ENCODE assay signal across 1 cellular context in the genomic region with DNA sequence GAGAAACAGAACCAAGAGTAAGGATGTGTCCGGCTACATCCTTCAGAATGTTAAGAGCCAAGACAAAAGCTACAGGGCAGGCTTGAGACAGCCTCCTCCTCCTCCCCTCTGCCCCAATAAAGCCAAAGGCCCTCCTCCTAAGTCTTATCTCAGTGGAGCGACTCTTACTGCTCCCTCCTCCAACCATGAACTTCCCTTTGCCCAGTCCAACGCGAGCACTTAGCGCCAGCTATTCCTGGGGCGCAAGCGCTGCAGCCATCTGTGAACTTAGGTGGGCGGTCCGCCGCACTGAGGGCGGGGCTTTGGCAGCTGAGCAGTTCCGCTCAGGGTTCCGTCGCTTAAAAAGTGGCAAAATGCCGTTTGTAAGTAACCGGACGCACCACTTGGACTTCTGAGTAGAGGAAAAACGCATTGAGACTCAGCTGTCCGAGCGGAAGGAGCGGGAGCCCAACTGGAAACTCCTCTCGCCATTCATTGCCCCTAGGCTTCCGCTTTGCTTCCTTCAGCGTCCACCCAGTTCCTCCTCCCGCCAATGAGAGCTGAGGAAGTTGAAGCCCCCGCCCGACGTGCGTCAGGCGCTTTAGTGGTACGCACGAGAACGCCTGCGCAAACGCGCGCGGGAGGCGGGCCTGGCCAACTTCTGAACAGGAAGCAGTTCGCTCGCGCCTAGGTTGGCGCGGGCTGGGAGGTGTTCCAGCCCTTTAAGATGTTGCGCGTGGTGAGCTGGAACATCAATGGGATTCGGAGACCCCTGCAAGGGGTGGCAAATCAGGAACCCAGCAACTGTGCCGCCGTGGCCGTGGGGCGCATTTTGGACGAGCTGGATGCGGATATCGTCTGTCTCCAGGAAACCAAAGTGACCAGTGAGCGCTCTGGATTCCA.
A peak's percentile ranks its signal among the peaks of the same experiment; 100 is the strongest.
TF ChIP-seq lines count a peak whose summit lies in the region.

A gene with protein sequence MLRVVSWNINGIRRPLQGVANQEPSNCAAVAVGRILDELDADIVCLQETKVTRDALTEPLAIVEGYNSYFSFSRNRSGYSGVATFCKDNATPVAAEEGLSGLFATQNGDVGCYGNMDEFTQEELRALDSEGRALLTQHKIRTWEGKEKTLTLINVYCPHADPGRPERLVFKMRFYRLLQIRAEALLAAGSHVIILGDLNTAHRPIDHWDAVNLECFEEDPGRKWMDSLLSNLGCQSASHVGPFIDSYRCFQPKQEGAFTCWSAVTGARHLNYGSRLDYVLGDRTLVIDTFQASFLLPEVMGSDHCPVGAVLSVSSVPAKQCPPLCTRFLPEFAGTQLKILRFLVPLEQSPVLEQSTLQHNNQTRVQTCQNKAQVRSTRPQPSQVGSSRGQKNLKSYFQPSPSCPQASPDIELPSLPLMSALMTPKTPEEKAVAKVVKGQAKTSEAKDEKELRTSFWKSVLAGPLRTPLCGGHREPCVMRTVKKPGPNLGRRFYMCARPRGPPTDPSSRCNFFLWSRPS (plus strand): TSS at position 647 of the 882 bp plus-strand sequence. CDS start 60 bp downstream, at position 707.

TF ChIP-seq in HepG2, 621 proteins besides CTCF, POLR2A, EP300 and RAD21 (continued from another document and continues in another):
- TF ChIP-seq ZNF737 (CRISPR knock-in tag; IDR thresholded peaks at IDR 0.05; ENCODE audit: borderline replicate concordance) (no peak), SALL1 (CRISPR knock-in tag; IDR thresholded peaks at IDR 0.05) (peak; percentile 35; the same call in 1 of the 2 replicates), BHLHE40 (IDR thresholded peaks at IDR 0.05; ENCODE audit: low read length) (no peak), SRF (IDR thresholded peaks at IDR 0.05; ENCODE audit: low read depth, low read length) (no peak), RFXANK (CRISPR knock-in tag; IDR thresholded peaks at IDR 0.05) (no peak), TBL1XR1 (IDR thresholded peaks at IDR 0.05; ENCODE audit: borderline replicate concordance, low read length, partially characterized antibody) (no peak), KDM3A (CRISPR knock-in tag; IDR thresholded peaks at IDR 0.05; ENCODE audit: low read depth) (no peak), FLYWCH1 (CRISPR knock-in tag; IDR thresholded peaks at IDR 0.05) (no peak), KLF12 (CRISPR knock-in tag; IDR thresholded peaks at IDR 0.05; ENCODE audit: borderline replicate concordance) (no peak), FOXK2 (IDR thresholded peaks at IDR 0.05) (no peak), KLF16 (CRISPR knock-in tag; IDR thresholded peaks at IDR 0.05) (no peak), ZNF232 (CRISPR knock-in tag; IDR thresholded peaks at IDR 0.05; ENCODE audit: borderline replicate concordance) (0 out of 2 replicates have a peak, but pooled peaks have one; percentile 12), HOXA7 (CRISPR knock-in tag; IDR thresholded peaks at IDR 0.05) (no peak), FOXA1 (IDR thresholded peaks at IDR 0.05) (no peak), FOXA1 (CRISPR knock-in tag; IDR thresholded peaks at IDR 0.05) (no peak), TAF15 (IDR thresholded peaks at IDR 0.05; ENCODE audit: low read depth, low read length, poor library complexity, severe bottlenecking) (no peak), ZNF782 (CRISPR knock-in tag; IDR thresholded peaks at IDR 0.05; ENCODE audit: borderline replicate concordance) (no peak), IKZF4 (CRISPR knock-in tag; IDR thresholded peaks at IDR 0.05; ENCODE audit: borderline replicate concordance, low read depth, not compliant biosample characterization) (no peak), CHD2 (IDR thresholded peaks at IDR 0.05; ENCODE audit: low read depth, low read length) (no peak), ZNF230 (CRISPR knock-in tag; IDR thresholded peaks at IDR 0.05) (no peak), PHB2 (IDR thresholded peaks at IDR 0.05; ENCODE audit: partially characterized antibody) (no peak), NFKBIZ (CRISPR knock-in tag; IDR thresholded peaks at IDR 0.05) (no peak), HIVEP1 (CRISPR knock-in tag; IDR thresholded peaks at IDR 0.05) (no peak), SNAI1 (CRISPR knock-in tag; IDR thresholded peaks at IDR 0.05; ENCODE audit: borderline replicate concordance) (no peak), ZNF3 (CRISPR knock-in tag; IDR thresholded peaks at IDR 0.05) (no peak), YY1 (IDR thresholded peaks at IDR 0.05; ENCODE audit: insufficient read depth, insufficient replicate concordance, low read depth, low read length) (peak; percentile 22), POGZ (CRISPR knock-in tag; IDR thresholded peaks at IDR 0.05) (0 out of 2 replicates have a peak, but pooled peaks have one; percentile 26), TP53 (CRISPR knock-in tag; conservative IDR thresholded peaks at IDR 0.05) (no peak), SMC3 (IDR thresholded peaks at IDR 0.05; ENCODE audit: low read length) (no peak), ZNF615 (CRISPR knock-in tag; IDR thresholded peaks at IDR 0.05; ENCODE audit: borderline replicate concordance) (no peak), ZC3H4 (CRISPR knock-in tag; IDR thresholded peaks at IDR 0.05; ENCODE audit: borderline replicate concordance) (no peak), ZNF629 (CRISPR knock-in tag; conservative IDR thresholded peaks at IDR 0.05) (no peak), NR2F1 (CRISPR knock-in tag; IDR thresholded peaks at IDR 0.05) (no peak), ZNF260 (CRISPR knock-in tag; IDR thresholded peaks at IDR 0.05; ENCODE audit: borderline replicate concordance, low read depth) (no peak), ZNF136 (CRISPR knock-in tag; IDR thresholded peaks at IDR 0.05; ENCODE audit: low read depth) (no peak), KLF15 (CRISPR knock-in tag; IDR thresholded peaks at IDR 0.05; ENCODE audit: borderline replicate concordance) (no peak), ZNF335 (CRISPR knock-in tag; IDR thresholded peaks at IDR 0.05) (no peak), ATF1 (CRISPR knock-in tag; IDR thresholded peaks at IDR 0.05) (peak; percentile 56), HNRNPUL1 (IDR thresholded peaks at IDR 0.05; ENCODE audit: low read depth, low read length) (no peak), PAWR (CRISPR knock-in tag; IDR thresholded peaks at IDR 0.05; ENCODE audit: borderline replicate concordance) (no peak), ZNF484 (CRISPR knock-in tag; IDR thresholded peaks at IDR 0.05; ENCODE audit: borderline replicate concordance, low read depth) (no peak), ONECUT2 (CRISPR knock-in tag; IDR thresholded peaks at IDR 0.05) (no peak), ZNF878 (CRISPR knock-in tag; IDR thresholded peaks at IDR 0.05) (no peak)
- TF ChIP-seq, protein P1, sequence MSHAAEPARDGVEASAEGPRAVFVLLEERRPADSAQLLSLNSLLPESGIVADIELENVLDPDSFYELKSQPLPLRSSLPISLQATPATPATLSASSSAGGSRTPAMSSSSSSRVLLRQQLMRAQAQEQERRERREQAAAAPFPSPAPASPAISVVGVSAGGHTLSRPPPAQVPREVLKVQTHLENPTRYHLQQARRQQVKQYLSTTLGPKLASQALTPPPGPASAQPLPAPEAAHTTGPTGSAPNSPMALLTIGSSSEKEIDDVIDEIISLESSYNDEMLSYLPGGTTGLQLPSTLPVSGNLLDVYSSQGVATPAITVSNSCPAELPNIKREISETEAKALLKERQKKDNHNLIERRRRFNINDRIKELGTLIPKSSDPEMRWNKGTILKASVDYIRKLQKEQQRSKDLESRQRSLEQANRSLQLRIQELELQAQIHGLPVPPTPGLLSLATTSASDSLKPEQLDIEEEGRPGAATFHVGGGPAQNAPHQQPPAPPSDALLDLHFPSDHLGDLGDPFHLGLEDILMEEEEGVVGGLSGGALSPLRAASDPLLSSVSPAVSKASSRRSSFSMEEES (CRISPR knock-in tag; IDR thresholded peaks at IDR 0.05), result no peak
- TF ChIP-seq, protein P2, sequence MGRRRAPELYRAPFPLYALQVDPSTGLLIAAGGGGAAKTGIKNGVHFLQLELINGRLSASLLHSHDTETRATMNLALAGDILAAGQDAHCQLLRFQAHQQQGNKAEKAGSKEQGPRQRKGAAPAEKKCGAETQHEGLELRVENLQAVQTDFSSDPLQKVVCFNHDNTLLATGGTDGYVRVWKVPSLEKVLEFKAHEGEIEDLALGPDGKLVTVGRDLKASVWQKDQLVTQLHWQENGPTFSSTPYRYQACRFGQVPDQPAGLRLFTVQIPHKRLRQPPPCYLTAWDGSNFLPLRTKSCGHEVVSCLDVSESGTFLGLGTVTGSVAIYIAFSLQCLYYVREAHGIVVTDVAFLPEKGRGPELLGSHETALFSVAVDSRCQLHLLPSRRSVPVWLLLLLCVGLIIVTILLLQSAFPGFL (CRISPR knock-in tag; IDR thresholded peaks at IDR 0.05), result no peak
- TF ChIP-seq, protein P3, sequence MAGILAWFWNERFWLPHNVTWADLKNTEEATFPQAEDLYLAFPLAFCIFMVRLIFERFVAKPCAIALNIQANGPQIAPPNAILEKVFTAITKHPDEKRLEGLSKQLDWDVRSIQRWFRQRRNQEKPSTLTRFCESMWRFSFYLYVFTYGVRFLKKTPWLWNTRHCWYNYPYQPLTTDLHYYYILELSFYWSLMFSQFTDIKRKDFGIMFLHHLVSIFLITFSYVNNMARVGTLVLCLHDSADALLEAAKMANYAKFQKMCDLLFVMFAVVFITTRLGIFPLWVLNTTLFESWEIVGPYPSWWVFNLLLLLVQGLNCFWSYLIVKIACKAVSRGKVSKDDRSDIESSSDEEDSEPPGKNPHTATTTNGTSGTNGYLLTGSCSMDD (CRISPR knock-in tag; IDR thresholded peaks at IDR 0.05), result no peak
- TF ChIP-seq, protein P4, sequence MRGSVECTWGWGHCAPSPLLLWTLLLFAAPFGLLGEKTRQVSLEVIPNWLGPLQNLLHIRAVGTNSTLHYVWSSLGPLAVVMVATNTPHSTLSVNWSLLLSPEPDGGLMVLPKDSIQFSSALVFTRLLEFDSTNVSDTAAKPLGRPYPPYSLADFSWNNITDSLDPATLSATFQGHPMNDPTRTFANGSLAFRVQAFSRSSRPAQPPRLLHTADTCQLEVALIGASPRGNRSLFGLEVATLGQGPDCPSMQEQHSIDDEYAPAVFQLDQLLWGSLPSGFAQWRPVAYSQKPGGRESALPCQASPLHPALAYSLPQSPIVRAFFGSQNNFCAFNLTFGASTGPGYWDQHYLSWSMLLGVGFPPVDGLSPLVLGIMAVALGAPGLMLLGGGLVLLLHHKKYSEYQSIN (CRISPR knock-in tag; IDR thresholded peaks at IDR 0.05; ENCODE audit: borderline replicate concordance), result no peak
- TF ChIP-seq, protein P5, sequence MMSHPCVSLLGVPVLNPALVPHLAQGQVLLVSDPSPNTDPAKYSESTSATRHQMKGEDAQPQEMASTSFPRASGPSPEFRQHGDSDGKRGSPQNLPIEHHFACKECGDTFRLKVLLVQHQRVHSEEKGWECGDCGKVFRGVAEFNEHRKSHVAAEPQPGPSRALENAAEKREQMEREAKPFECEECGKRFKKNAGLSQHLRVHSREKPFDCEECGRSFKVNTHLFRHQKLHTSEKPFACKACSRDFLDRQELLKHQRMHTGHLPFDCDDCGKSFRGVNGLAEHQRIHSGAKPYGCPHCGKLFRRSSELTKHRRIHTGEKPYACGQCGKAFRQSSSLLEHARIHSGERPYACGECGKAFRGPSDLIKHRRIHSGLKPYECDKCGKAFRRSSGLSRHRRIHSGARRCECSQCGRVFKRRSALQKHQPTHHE (CRISPR knock-in tag; IDR thresholded peaks at IDR 0.05; ENCODE audit: borderline replicate concordance), result no peak
- TF ChIP-seq, protein P6, sequence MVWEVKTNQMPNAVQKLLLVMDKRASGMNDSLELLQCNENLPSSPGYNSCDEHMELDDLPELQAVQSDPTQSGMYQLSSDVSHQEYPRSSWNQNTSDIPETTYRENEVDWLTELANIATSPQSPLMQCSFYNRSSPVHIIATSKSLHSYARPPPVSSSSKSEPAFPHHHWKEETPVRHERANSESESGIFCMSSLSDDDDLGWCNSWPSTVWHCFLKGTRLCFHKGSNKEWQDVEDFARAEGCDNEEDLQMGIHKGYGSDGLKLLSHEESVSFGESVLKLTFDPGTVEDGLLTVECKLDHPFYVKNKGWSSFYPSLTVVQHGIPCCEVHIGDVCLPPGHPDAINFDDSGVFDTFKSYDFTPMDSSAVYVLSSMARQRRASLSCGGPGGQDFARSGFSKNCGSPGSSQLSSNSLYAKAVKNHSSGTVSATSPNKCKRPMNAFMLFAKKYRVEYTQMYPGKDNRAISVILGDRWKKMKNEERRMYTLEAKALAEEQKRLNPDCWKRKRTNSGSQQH (CRISPR knock-in tag; IDR thresholded peaks at IDR 0.05; ENCODE audit: low read depth), result 0 out of 2 replicates have a peak, but pooled peaks have one; percentile 46
- TF ChIP-seq, protein P7, sequence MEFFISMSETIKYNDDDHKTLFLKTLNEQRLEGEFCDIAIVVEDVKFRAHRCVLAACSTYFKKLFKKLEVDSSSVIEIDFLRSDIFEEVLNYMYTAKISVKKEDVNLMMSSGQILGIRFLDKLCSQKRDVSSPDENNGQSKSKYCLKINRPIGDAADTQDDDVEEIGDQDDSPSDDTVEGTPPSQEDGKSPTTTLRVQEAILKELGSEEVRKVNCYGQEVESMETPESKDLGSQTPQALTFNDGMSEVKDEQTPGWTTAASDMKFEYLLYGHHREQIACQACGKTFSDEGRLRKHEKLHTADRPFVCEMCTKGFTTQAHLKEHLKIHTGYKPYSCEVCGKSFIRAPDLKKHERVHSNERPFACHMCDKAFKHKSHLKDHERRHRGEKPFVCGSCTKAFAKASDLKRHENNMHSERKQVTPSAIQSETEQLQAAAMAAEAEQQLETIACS (CRISPR knock-in tag; IDR thresholded peaks at IDR 0.05), result no peak
- TF ChIP-seq, protein P8, sequence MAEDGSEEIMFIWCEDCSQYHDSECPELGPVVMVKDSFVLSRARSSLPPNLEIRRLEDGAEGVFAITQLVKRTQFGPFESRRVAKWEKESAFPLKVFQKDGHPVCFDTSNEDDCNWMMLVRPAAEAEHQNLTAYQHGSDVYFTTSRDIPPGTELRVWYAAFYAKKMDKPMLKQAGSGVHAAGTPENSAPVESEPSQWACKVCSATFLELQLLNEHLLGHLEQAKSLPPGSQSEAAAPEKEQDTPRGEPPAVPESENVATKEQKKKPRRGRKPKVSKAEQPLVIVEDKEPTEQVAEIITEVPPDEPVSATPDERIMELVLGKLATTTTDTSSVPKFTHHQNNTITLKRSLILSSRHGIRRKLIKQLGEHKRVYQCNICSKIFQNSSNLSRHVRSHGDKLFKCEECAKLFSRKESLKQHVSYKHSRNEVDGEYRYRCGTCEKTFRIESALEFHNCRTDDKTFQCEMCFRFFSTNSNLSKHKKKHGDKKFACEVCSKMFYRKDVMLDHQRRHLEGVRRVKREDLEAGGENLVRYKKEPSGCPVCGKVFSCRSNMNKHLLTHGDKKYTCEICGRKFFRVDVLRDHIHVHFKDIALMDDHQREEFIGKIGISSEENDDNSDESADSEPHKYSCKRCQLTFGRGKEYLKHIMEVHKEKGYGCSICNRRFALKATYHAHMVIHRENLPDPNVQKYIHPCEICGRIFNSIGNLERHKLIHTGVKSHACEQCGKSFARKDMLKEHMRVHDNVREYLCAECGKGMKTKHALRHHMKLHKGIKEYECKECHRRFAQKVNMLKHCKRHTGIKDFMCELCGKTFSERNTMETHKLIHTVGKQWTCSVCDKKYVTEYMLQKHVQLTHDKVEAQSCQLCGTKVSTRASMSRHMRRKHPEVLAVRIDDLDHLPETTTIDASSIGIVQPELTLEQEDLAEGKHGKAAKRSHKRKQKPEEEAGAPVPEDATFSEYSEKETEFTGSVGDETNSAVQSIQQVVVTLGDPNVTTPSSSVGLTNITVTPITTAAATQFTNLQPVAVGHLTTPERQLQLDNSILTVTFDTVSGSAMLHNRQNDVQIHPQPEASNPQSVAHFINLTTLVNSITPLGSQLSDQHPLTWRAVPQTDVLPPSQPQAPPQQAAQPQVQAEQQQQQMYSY (CRISPR knock-in tag; IDR thresholded peaks at IDR 0.05), result no peak
